ENCODE assay signal across 9 cellular contexts in genomic region chr4:97720869-97721432, GRCh38.
DNase-seq lines count a peak whose midpoint lies in the region; ATAC-seq, FAIRE-seq and TF ChIP-seq lines count a peak whose summit lies in the region.
"Had no signal": no experiment of that assay in that cellular context is flagged by ENCODE, and none has a peak within 500 bp of the region (broad histone marks: within the 10 kb centered on the region; RNA-seq: fewer than 3 reads in every experiment).

No MANE protein-coding gene starts in this region.

- H3K27me3 ChIP-seq in OCI-LY1 (ENCODE audit: insufficient read depth, low read length) = no peaks in the 10 kb centered on the region
- H3K27me3 ChIP-seq in esophagus muscularis mucosa = no peaks in the 10 kb centered on the region
- H3K27me3 ChIP-seq in small intestine (ENCODE audit: control insufficient read depth in 2 of 2, insufficient read depth in 2 of 2, low read length in 2 of 2) = no peaks in the 10 kb centered on the region

- H3K9ac ChIP-seq in OCI-LY1 (ENCODE audit: low read length) = no peak overlapping the region

- H3K4me1 ChIP-seq in OCI-LY1 (ENCODE audit: insufficient read depth, low read length, severe bottlenecking) = no peaks in the 10 kb centered on the region
- no peaks in the 10 kb centered on the region for H3K4me1 ChIP-seq in esophagus muscularis mucosa
- no peaks in the 10 kb centered on the region for H3K4me1 ChIP-seq in small intestine (ENCODE audit: control insufficient read depth in 2 of 2, insufficient read depth in 1 of 2, low read depth in 1 of 2, low read length in 1 of 2)

- H4K20me1 ChIP-seq in OCI-LY1 (ENCODE audit: insufficient read depth, low read length) = no peaks in the 10 kb centered on the region

- TF ChIP-seq EP300 in esophagus muscularis mucosa (IDR thresholded peaks at IDR 0.05) = no peak

- peaks cover 16% of the 10 kb centered on the region for H3K4me1 Mint-ChIP-seq in mesothelial cell of epicardium

- ATAC-seq in HG03135 (IDR thresholded peaks at IDR 0.05; ENCODE audit: unreplicated experiment) = no peak

- DNase-seq in NCI-H1092 treated with DMSO at 0.1 percent for 48 hours (lab: John Stamatoyannopoulos, UW) (peak; percentile 13), NCI-H1092 (lab: John Stamatoyannopoulos, UW) (no peak), esophagus muscularis mucosa (ENCODE audit: extremely low spot score) (no peak), small intestine (peak; percentile 63), mesothelial cell of epicardium (ENCODE audit: low spot score in 2 of 2, unreplicated experiment in 2 of 2) (no peak), GM03348 (ENCODE audit: low spot score) (no peak)
- DNase-seq: effector CD4-positive, alpha-beta T cell had no signal

- no peak for FAIRE-seq in small intestine (lab: Jason Lieb, UNC)

- no peak overlapping the region for H3K27ac ChIP-seq in OCI-LY1 (ENCODE audit: low read depth, low read length, poor library complexity, severe bottlenecking)
- no peak overlapping the region for H3K27ac ChIP-seq in esophagus muscularis mucosa (replicated peaks in 1 of 4)
- no peak overlapping the region for H3K27ac ChIP-seq in small intestine (ENCODE audit: low read depth in 1 of 2, low read length in 1 of 2)

- H3F3A ChIP-seq in OCI-LY1 (ENCODE audit: insufficient read depth, low read length) = no peaks in the 10 kb centered on the region

- no peaks in the 10 kb centered on the region for H3K79me2 ChIP-seq in OCI-LY1 (ENCODE audit: insufficient read depth, low read length)

- no peak overlapping the region for H2AFZ ChIP-seq in OCI-LY1 (ENCODE audit: low read length)

- H3K36me3 Mint-ChIP-seq in mesothelial cell of epicardium = peaks cover 2% of the 10 kb centered on the region

- WGBS in esophagus muscularis mucosa = 16% methylated on average over 4 of the region's 4 CpGs
- WGBS in small intestine, 3 donors = 7 to 13% (median 12%) methylated on average over 4 of the region's 4 CpGs

- H3K36me3 ChIP-seq in OCI-LY1 (ENCODE audit: insufficient read depth, low read length) (no peaks in the 10 kb centered on the region), esophagus muscularis mucosa (no peaks in the 10 kb centered on the region), small intestine (ENCODE audit: control insufficient read depth in 2 of 2, insufficient read depth in 2 of 2, low read length in 2 of 2) (no peaks in the 10 kb centered on the region)

- H3K4me3 Mint-ChIP-seq in mesothelial cell of epicardium = no peak overlapping the region

- H3K4me2 ChIP-seq in OCI-LY1 (ENCODE audit: low read length) = no peak overlapping the region

- H3K4me3 ChIP-seq in OCI-LY1 (ENCODE audit: low read depth, low read length, poor library complexity, severe bottlenecking) (no peak overlapping the region), esophagus muscularis mucosa (no peak overlapping the region), small intestine (ENCODE audit: low read depth in 1 of 2, low read length in 2 of 2) (no peak overlapping the region)

- H3K27ac Mint-ChIP-seq in mesothelial cell of epicardium = no peak overlapping the region

- no peak for TF ChIP-seq POLR2A in esophagus muscularis mucosa (IDR thresholded peaks at IDR 0.05; ENCODE audit: low read depth)

- no peaks in the 10 kb centered on the region for H3K9me2 ChIP-seq in OCI-LY1 (ENCODE audit: low read depth, low read length)

- intact Hi-C loops in esophagus muscularis mucosa (cut with DNase I) = no loop called here

- H3K9me3 ChIP-seq in OCI-LY1 (ENCODE audit: low read length) (no peaks in the 10 kb centered on the region), esophagus muscularis mucosa (no peaks in the 10 kb centered on the region), small intestine (ENCODE audit: control insufficient read depth, low read depth) (no peaks in the 10 kb centered on the region)

- peak; percentile 16; the same call in 1 of the 2 replicates for TF ChIP-seq CTCF in OCI-LY1 (IDR thresholded peaks at IDR 0.05; ENCODE audit: low read length)
- peak in 2 of 3 experiments; percentile 1 to 6 for TF ChIP-seq CTCF in esophagus muscularis mucosa (IDR thresholded peaks at IDR 0.05)
- no peak for TF ChIP-seq CTCF in mesothelial cell of epicardium (IDR thresholded peaks at IDR 0.05; ENCODE audit: unreplicated experiment)

- H3K27me3 Mint-ChIP-seq in mesothelial cell of epicardium (ENCODE audit: low read depth) = no peaks in the 10 kb centered on the region

- H3K9me3 Mint-ChIP-seq in mesothelial cell of epicardium = peaks cover 3% of the 10 kb centered on the region

Comparison
In these comparisons a context has a peak if more than half of its experiments do, and no peak if none do; other contexts are left out.
1. DNase-seq: peak in NCI-H1092 treated with DMSO at 0.1 percent for 48 hours (single experiment) and small intestine (single experiment); none in NCI-H1092 (single experiment), esophagus muscularis mucosa (single experiment), mesothelial cell of epicardium (0 of 2) and GM03348 (single experiment).